Comparison of ENCODE assay signal across 8 cellular contexts in the genomic region with DNA sequence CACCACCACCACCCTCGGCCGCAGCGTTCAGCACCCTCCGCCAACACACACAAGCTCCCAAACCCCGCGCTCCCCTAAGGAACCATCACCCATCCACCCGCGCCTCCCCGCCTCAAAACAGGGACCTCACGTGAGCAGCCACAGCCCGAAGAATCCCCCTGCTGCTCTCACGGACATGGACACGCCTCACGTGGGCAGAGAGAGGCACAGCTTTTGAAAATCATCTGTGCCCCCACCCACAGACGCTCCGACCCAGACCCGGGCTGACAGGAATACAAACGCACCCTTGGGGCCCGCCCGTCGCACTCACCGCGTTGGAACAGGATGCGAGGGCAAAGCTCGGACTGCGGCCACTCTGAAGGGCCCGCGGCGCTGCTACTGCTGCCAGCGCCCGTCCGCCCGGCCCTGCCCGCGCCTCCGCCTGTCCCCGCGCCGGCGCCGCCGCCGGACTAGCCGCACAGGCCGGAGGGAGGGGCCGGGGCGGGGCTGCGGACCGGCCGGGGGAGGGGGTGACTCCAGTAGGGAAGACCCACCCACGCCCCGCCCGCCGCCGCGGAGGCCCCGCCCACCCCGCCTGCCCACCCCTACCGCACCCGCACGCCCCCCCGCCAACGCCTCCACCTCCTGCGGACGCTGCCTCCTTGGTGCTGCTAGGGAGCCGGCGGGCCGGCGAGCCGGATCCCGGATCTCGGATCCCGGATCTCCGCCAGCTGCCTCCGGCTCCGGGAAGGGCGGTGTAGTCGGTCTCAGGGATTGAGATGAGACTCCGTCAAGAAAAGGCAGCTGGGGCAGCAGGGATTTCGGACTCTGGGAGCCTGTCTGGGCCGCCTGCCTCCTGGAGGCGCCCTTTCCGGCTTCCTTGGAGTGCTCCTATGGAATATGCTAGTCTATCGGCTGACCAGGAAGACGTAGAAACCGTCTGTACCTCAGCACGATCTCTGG. TPM values are rescaled to one million over a fixed set of nuclear protein-coding genes. Genes with fewer than 3 reads are reported as not detected.
DNase-seq lines count a peak whose midpoint lies in the region; ATAC-seq, FAIRE-seq and TF ChIP-seq lines count a peak whose summit lies in the region.

A gene (minus strand): TSS at position 461 of the 942 bp plus-strand sequence. CDS start 8,246 bp downstream, outside the sequence.

- H3K4me1 Mint-ChIP-seq in IgD-negative memory B cell (peaks cover 8 to 13% (median 12%) of the 10 kb centered on the region in 3 donors), nephron (peaks cover 26% of the 10 kb centered on the region)

- H3K4me3 Mint-ChIP-seq in IgD-negative memory B cell (peak within 1 kb of the TSS; percentile 85 to 94 (median 90)), nephron (peak within 1 kb of the TSS; percentile 91 to 92 (median 92))

- TF ChIP-seq CTCF in fibroblast of pulmonary artery (IDR thresholded peaks at IDR 0.05; ENCODE audit: low read length, missing control alignments) (peak; percentile 42), nephron (IDR thresholded peaks at IDR 0.05; ENCODE audit: unreplicated experiment in 3 of 3) (peak in 1 of 3 experiments; percentile 43)

- ATAC-seq in GM21447 (IDR thresholded peaks at IDR 0.05; ENCODE audit: unreplicated experiment) = peak; percentile 49
- peak; percentile 53 for ATAC-seq in stimulated activated naive CD8-positive, alpha-beta T cell treated with anti-CD3 and anti-CD28 coated beads, Interleukin-15, Interleukin-2, amounts not matched to agents 100 U/mL and 50 U/mL, for 24 hours

- FAIRE-seq in RCC 7860 (lab: Jason Lieb, UNC) = no peak

- H3K27me3 Mint-ChIP-seq in IgD-negative memory B cell = no peaks in the 10 kb centered on the region
- no peaks in the 10 kb centered on the region for H3K27me3 Mint-ChIP-seq in nephron (ENCODE audit: low read depth)

- H3K9me3 Mint-ChIP-seq in IgD-negative memory B cell (no peaks in the 10 kb centered on the region), nephron (no peaks in the 10 kb centered on the region)

- H3K4me3 ChIP-seq in fibroblast of pulmonary artery (replicated peaks; ENCODE audit: low read depth, low read length) = peak within 1 kb of the TSS; percentile 87

- DNase-seq in COR-L47 (lab: John Stamatoyannopoulos, UW) (peak; percentile 87), RCC 7860 (ENCODE audit: low spot score) (peak; percentile 57), fibroblast of pulmonary artery (ENCODE audit: low read depth) (peak; percentile 86)
- peak; percentile 59 for DNase-seq in activated effector memory CD4-positive, alpha-beta T cell treated with Interleukin-2 at 50 U/mL for 16 hours
- peak; percentile 74 for DNase-seq in stimulated activated naive CD8-positive, alpha-beta T cell treated with anti-CD3 and anti-CD28 coated beads, Interleukin-15, Interleukin-2, amounts not matched to agents 100 U/mL and 50 U/mL, for 24 hours

- H3K36me3 Mint-ChIP-seq in IgD-negative memory B cell (no peaks in the 10 kb centered on the region), nephron (ENCODE audit: low read depth) (peaks cover 17% of the 10 kb centered on the region)

- H3K27ac Mint-ChIP-seq in IgD-negative memory B cell = peak within 1 kb of the TSS; percentile 90 to 94 (median 90)
- H3K27ac Mint-ChIP-seq in nephron = peak within 1 kb of the TSS; percentile 93 to 98 (median 94)

RNA-seq across cellular contexts. Expression of the gene that starts here (rescaled TPM):
- polyA plus RNA-seq in IgD-negative memory B cell = 0.61 TPM

Comparison
In these comparisons a context has a peak if more than half of its experiments do, and no peak if none do; other contexts are left out.
1. Peak in every context shown above with its lines: DNase-seq, ATAC-seq and H3K4me3 ChIP-seq.